In genomic region chr1:43836267-43836951, GRCh38 we compare ENCODE assay signal across 8 cellular contexts.
DNase-seq lines count a peak whose midpoint lies in the region; ATAC-seq and TF ChIP-seq lines count a peak whose summit lies in the region.

No MANE protein-coding gene starts in this region.

- CTCF ChIA-PET in MCF 10A (lab: Yijun Ruan, JAX) = no interaction called here

- no peaks in the 10 kb centered on the region for H3K27me3 Mint-ChIP-seq in MCF 10A (ENCODE audit: insufficient read depth, unreplicated experiment)

- DNase-seq in COR-L47 (lab: John Stamatoyannopoulos, UW) (peak; percentile 97), NCI-H1694 (lab: John Stamatoyannopoulos, UW) (peak; percentile 93), T1000 (lab: John Stamatoyannopoulos, UW) (peak; percentile 68), MCF 10A (ENCODE audit: unreplicated experiment) (peak; percentile 94), retina (peak; percentile 13), occipital lobe (lab: John Stamatoyannopoulos, UW) (no peak)

- no TSS peak for BruUV-seq in MCF 10A (replicated peaks; lab: Mats Ljungman, UMichigan)

- H3K4me1 Mint-ChIP-seq in MCF 10A (ENCODE audit: insufficient read depth, unreplicated experiment) = peaks cover 46% of the 10 kb centered on the region

- H3K9me3 Mint-ChIP-seq in MCF 10A (ENCODE audit: unreplicated experiment) = no peaks in the 10 kb centered on the region

- ATAC-seq in GM21825 (IDR thresholded peaks at IDR 0.05; ENCODE audit: unreplicated experiment) (peak; percentile 45), GM21526 (IDR thresholded peaks at IDR 0.05; ENCODE audit: low FRiP score, unreplicated experiment) (no peak)

- intact Hi-C loops in MCF 10A (cut with micrococcal nuclease) = no loop called here

- no peak overlapping the region for H3K27ac Mint-ChIP-seq in MCF 10A (ENCODE audit: low read depth, unreplicated experiment)

- no peak overlapping the region for H3K4me3 Mint-ChIP-seq in MCF 10A (ENCODE audit: unreplicated experiment)

- peaks cover 20% of the 10 kb centered on the region for H3K36me3 Mint-ChIP-seq in MCF 10A (ENCODE audit: insufficient read depth, unreplicated experiment)

- POLR2A ChIA-PET in MCF 10A (lab: Yijun Ruan, JAX) = interaction anchor here (1.6 kb wide), 1 partner anchor 10 kb away, joined by 3 read pairs; no protein-coding TSS in a partner anchor

- no peak for TF ChIP-seq CTCF in MCF 10A (IDR thresholded peaks at IDR 0.05; ENCODE audit: unreplicated experiment)
